ENCODE assay signal across 8 cellular contexts in genomic region chr12:57754411-57755193, GRCh38. TPM values are rescaled to one million over a fixed set of nuclear protein-coding genes. Genes with fewer than 3 reads are reported as not detected.
A peak's percentile ranks its signal among the peaks of the same experiment; 100 is the strongest.
DNase-seq lines count a peak whose midpoint lies in the region; ATAC-seq and TF ChIP-seq lines count a peak whose summit lies in the region.

Gene MARCHF9 (plus strand): TSS chr12:57755103. CDS start chr12:57755529, 426 bp downstream.

- no peak for TF ChIP-seq CTCF in CD8-positive, alpha-beta T cell (IDR thresholded peaks at IDR 0.05)

- no peak within 1 kb of the TSS for H3K9ac ChIP-seq in trophoblast cell (ENCODE audit: low read length)

- H3K4ac ChIP-seq in trophoblast cell (ENCODE audit: low read depth, low read length): no peak within 1 kb of the TSS

- H2AFZ ChIP-seq in trophoblast cell (ENCODE audit: insufficient read depth, low read length, poor library complexity): peak within 1 kb of the TSS; percentile 66

- H3K9me3 ChIP-seq in CD8-positive, alpha-beta T cell (ENCODE audit: low read length): no peaks in the 10 kb centered on the region
- no peaks in the 10 kb centered on the region for H3K9me3 ChIP-seq in KOPT-K1 (ENCODE audit: insufficient read depth, low read length, poor library complexity, severe bottlenecking)
- peaks cover 5% of the 10 kb centered on the region for H3K9me3 ChIP-seq in trophoblast cell (ENCODE audit: insufficient read depth, low read depth, low read length)

- H3K79me1 ChIP-seq in trophoblast cell (ENCODE audit: low read length): peaks cover 3% of the 10 kb centered on the region

- H3K36me3 Mint-ChIP-seq in CD8-positive, alpha-beta T cell: peaks cover 40% of the 10 kb centered on the region

- CTCF ChIA-PET in CD8-positive, alpha-beta T cell (lab: Charles Lee): interaction anchor here (0.6 to 1.3 kb wide), 2 partner anchors 13 to 19 kb away, joined by 3 to 5 read pairs; no protein-coding TSS in a partner anchor

- peak; percentile 50 for ATAC-seq in CD8-positive, alpha-beta T cell
- peak; percentile 37 for ATAC-seq in GM21447 (IDR thresholded peaks at IDR 0.05; ENCODE audit: unreplicated experiment)

- no peak within 1 kb of the TSS for H3K14ac ChIP-seq in trophoblast cell (ENCODE audit: low read length)

- H2BK5ac ChIP-seq in trophoblast cell (ENCODE audit: low read depth, low read length, poor library complexity): no peak within 1 kb of the TSS

- H3K4me3 ChIP-seq in CD8-positive, alpha-beta T cell (ENCODE audit: low read depth, low read length): peak within 1 kb of the TSS; percentile 65
- peak within 1 kb of the TSS; percentile 66 for H3K4me3 ChIP-seq in trophoblast cell (ENCODE audit: low read depth, low read length)

- no peak within 1 kb of the TSS for H2BK12ac ChIP-seq in trophoblast cell (ENCODE audit: low read length)

- H3K18ac ChIP-seq in trophoblast cell (ENCODE audit: low read length): no peak within 1 kb of the TSS

- peak within 1 kb of the TSS; percentile 84 for H3K27ac ChIP-seq in CD8-positive, alpha-beta T cell (ENCODE audit: low read depth, low read length)
- peak within 1 kb of the TSS; percentile 45 for H3K27ac ChIP-seq in KOPT-K1 (ENCODE audit: low read depth, low read length, poor library complexity, severe bottlenecking)
- H3K27ac ChIP-seq in trophoblast cell (ENCODE audit: low read depth, low read length): no peak within 1 kb of the TSS

- WGBS in trophoblast cell (ENCODE audit: extremely low coverage, insufficient coverage, insufficient read length): no CpG with 5 or more reads among the region's 41 CpGs

- H3K27me3 ChIP-seq in CD8-positive, alpha-beta T cell (ENCODE audit: insufficient read depth, low read length): no peaks in the 10 kb centered on the region
- peaks cover 22% of the 10 kb centered on the region for H3K27me3 ChIP-seq in trophoblast cell (ENCODE audit: insufficient read depth, low read length)

- H3K4me1 ChIP-seq in CD8-positive, alpha-beta T cell (ENCODE audit: insufficient read depth, low read length): peaks cover 52% of the 10 kb centered on the region
- H3K4me1 ChIP-seq in trophoblast cell (ENCODE audit: control insufficient read depth in 1 of 2, insufficient read depth in 2 of 2, low read length in 2 of 2): peaks cover 7 to 18% of the 10 kb centered on the region in 2 experiments

- H3K79me2 ChIP-seq in trophoblast cell (ENCODE audit: control insufficient read depth, insufficient read depth, low read length, poor library complexity): peaks cover 9% of the 10 kb centered on the region

- intact Hi-C loops in CD8-positive, alpha-beta T cell (cut with DNase I, micrococcal nuclease): loop anchor here (5.0 kb wide), 3 partner anchors 93 to 1827 kb away; partner anchors contain the start of genes CTDSP2 (in 1 of the 2), NAB2 (in 1 of the 2) and PYM1 (in 1 of the 2)
- intact Hi-C loops in head of caudate nucleus (cut with DNase I): no loop called here

- H4K12ac ChIP-seq in trophoblast cell (ENCODE audit: low read depth, low read length): no peak within 1 kb of the TSS

- no peaks in the 10 kb centered on the region for H3K9me3 Mint-ChIP-seq in CD8-positive, alpha-beta T cell

- H3K36me3 ChIP-seq in CD8-positive, alpha-beta T cell (ENCODE audit: insufficient read depth, low read length): no peaks in the 10 kb centered on the region
- H3K36me3 ChIP-seq in KOPT-K1 (ENCODE audit: insufficient read depth, low read length) (peaks cover 43% of the 10 kb centered on the region), trophoblast cell (ENCODE audit: control insufficient read depth in 1 of 2, insufficient read depth in 2 of 2, low read length in 2 of 2) (peaks cover 6 to 11% of the 10 kb centered on the region in 2 experiments)

- peak within 1 kb of the TSS; percentile 86 for H3K4me2 ChIP-seq in trophoblast cell (ENCODE audit: low read length)

- peak within 1 kb of the TSS; percentile 88 for H3K27ac Mint-ChIP-seq in CD8-positive, alpha-beta T cell

- H4K8ac ChIP-seq in trophoblast cell (ENCODE audit: low read depth, low read length): no peak within 1 kb of the TSS

- no peak within 1 kb of the TSS for H2AK5ac ChIP-seq in trophoblast cell (ENCODE audit: low read length)

- peak within 1 kb of the TSS; percentile 11 for H3K23ac ChIP-seq in trophoblast cell (ENCODE audit: low read length)

- POLR2A ChIA-PET in CD8-positive, alpha-beta T cell (lab: Charles Lee): interaction anchor here (0.6 to 1.4 kb wide), 2 partner anchors 10 to 93 kb away, joined by 3 read pairs; partner anchors contain the start of gene CTDSP2

- no peak within 1 kb of the TSS for H2BK120ac ChIP-seq in trophoblast cell (ENCODE audit: insufficient read depth, low read length, poor library complexity)

- no peaks in the 10 kb centered on the region for H3K27me3 Mint-ChIP-seq in CD8-positive, alpha-beta T cell (ENCODE audit: low read depth)

- DNase-seq in CD8-positive, alpha-beta T cell: peak; percentile 61 to 90 (median 84)
- DNase-seq in SHP77 (lab: John Stamatoyannopoulos, UW): peak; percentile 55 to 83
- peak; percentile 77 for DNase-seq in activated gamma-delta T cell treated with Interleukin-2 at 50 U/mL for 16 hours
- DNase-seq in head of caudate nucleus: peak; percentile 39 to 91 (median 75)
- peak in 1 of 2 donors; percentile 48 for DNase-seq in trophoblast cell
- DNase-seq in ureter (ENCODE audit: low spot score): peak; percentile 82

- H3K4me3 Mint-ChIP-seq in CD8-positive, alpha-beta T cell: peak within 1 kb of the TSS; percentile 89

- no peak within 1 kb of the TSS for H4K91ac ChIP-seq in trophoblast cell (ENCODE audit: low read depth, low read length)

- peaks cover 64% of the 10 kb centered on the region for H3K4me1 Mint-ChIP-seq in CD8-positive, alpha-beta T cell (ENCODE audit: low read depth)

RNA-seq across cellular contexts. Expression of gene MARCHF9, which starts in this region (rescaled TPM):
- 10 to 100 TPM; 23.1 to 25.1 TPM for total RNA-seq in CD8-positive, alpha-beta T cell
- polyA plus RNA-seq in trophoblast cell (2013): 1.1 and 1.4 TPM in 2 replicates
- total RNA-seq in ureter: 12.1 TPM
